ENCODE assay signal across 8 cellular contexts in the genomic region with DNA sequence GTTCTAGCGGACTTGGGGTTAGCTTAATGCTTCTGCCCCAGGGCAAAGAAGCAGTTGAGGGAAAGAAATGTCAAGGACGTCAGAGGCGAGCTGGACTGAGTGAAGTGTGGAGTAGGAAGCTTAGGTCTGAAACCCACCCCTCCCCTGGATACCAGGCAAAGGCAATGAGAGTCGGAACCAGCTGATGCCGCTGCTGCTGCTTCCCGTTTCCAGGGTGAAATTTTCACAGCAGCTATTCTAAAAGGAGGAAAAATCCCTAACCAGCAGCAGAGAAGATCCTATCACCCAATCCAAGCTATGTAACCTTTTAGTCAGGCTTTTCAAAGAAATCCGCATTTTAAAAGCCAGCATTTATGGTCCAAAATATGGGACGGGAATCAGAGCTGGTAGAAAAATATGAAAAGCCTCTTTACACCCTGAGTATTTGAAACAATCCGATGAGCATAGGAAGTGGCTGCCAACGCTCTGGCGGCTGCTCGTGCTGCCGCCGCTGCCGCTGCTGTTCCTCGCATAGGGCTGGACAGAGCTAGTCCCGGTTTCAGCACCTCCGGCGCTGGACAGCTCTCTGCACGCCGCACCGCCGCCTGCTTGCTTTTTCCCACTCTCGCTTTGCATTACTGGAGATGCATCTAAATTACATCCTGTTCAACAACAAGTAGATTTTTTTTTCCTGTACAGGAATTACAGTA.
DNase-seq lines count a peak whose midpoint lies in the region; ATAC-seq, FAIRE-seq and TF ChIP-seq lines count a peak whose summit lies in the region.

No MANE protein-coding gene starts in this region.

- TF ChIP-seq CTCF in bronchial epithelial cell (IDR thresholded peaks at IDR 0.05; ENCODE audit: insufficient read depth, low read length, severe bottlenecking), result no peak

- H3K27me3 ChIP-seq in bronchial epithelial cell (ENCODE audit: control insufficient read depth, insufficient read depth, low read length), result no peaks in the 10 kb centered on the region

- H3K36me3 ChIP-seq in bronchial epithelial cell (ENCODE audit: control insufficient read depth, insufficient read depth, low read length), result no peaks in the 10 kb centered on the region

- H3K4me3 ChIP-seq in bronchial epithelial cell (ENCODE audit: low read depth, low read length), result no peak overlapping the region

- no peak for FAIRE-seq in bronchial epithelial cell (lab: Jason Lieb, UNC)

- ATAC-seq in GM21529 (IDR thresholded peaks at IDR 0.05; ENCODE audit: unreplicated experiment), result peak; percentile 96

- DNase-seq in ELF-1 (ENCODE audit: low read depth, low spot score) (peak; percentile 84), HUDEP-2 (lab: John Stamatoyannopoulos, UW; ENCODE audit: unreplicated experiment in 76 of 76) (peak in 62 of 76 experiments; percentile 4 to 71 (median 42)), SK-N-DZ (ENCODE audit: low spot score) (peak; percentile 74), bronchial epithelial cell (ENCODE audit: low read depth) (peak; percentile 35), iris pigment epithelial cell (ENCODE audit: low read depth) (peak; percentile 65), NCI-H1436 (lab: John Stamatoyannopoulos, UW) (no peak)
- DNase-seq in stimulated activated CD4-positive, alpha-beta T cell treated with anti-CD3 and anti-CD28 coated beads, Interleukin-2, amount 100 ng/mL, for 24 hours, result peak; percentile 33 to 61
